ENCODE assay signal across 8 cellular contexts in genomic region chr1:17588048-17588781, GRCh38. TPM values are rescaled to one million over a fixed set of nuclear protein-coding genes. Genes with fewer than 3 reads are reported as not detected.
A peak's percentile ranks its signal among the peaks of the same experiment; 100 is the strongest.
DNase-seq lines count a peak whose midpoint lies in the region; ATAC-seq and TF ChIP-seq lines count a peak whose summit lies in the region.

No MANE protein-coding gene starts in this region.

- H3K27me3 ChIP-seq in endodermal cell (ENCODE audit: control insufficient read depth, insufficient read depth, low read length, poor library complexity, severe bottlenecking): no peaks in the 10 kb centered on the region

- no peaks in the 10 kb centered on the region for H3K27me3 Mint-ChIP-seq in endodermal cell (ENCODE audit: insufficient read depth)
- no peaks in the 10 kb centered on the region for H3K27me3 Mint-ChIP-seq in stimulated activated memory B cell treated with anti-CD40 and anti-IgM and Interleukin-4, amounts not matched to agents 10 μg/mL and 1 μg/mL and 100 μg/mL, for 72 hours

- H3K9ac ChIP-seq in endodermal cell (ENCODE audit: extremely low read depth, low read length, poor library complexity, severe bottlenecking): peak overlapping the region; percentile 33

- peaks cover 26% of the 10 kb centered on the region for H3K4me1 ChIP-seq in endodermal cell (ENCODE audit: control insufficient read depth, insufficient read depth, low read length)

- no peaks in the 10 kb centered on the region for H3K9me3 ChIP-seq in endodermal cell (ENCODE audit: control insufficient read depth, low read length)

- no peak for TF ChIP-seq POLR2A in NB4 (IDR thresholded peaks at IDR 0.05; ENCODE audit: extremely low read depth, insufficient read length)

- H3K27ac Mint-ChIP-seq in endodermal cell: peak overlapping the region; percentile 85
- no peak overlapping the region for H3K27ac Mint-ChIP-seq in stimulated activated memory B cell treated with anti-CD40 and anti-IgM and Interleukin-4, amounts not matched to agents 10 μg/mL and 1 μg/mL and 100 μg/mL, for 72 hours

- peaks cover 29% of the 10 kb centered on the region for H3K4me1 Mint-ChIP-seq in endodermal cell
- no peaks in the 10 kb centered on the region for H3K4me1 Mint-ChIP-seq in stimulated activated memory B cell treated with anti-CD40 and anti-IgM and Interleukin-4, amounts not matched to agents 10 μg/mL and 1 μg/mL and 100 μg/mL, for 72 hours

- ATAC-seq in HG03439 (IDR thresholded peaks at IDR 0.05; ENCODE audit: unreplicated experiment) (no peak), HG03039 (IDR thresholded peaks at IDR 0.05; ENCODE audit: unreplicated experiment) (no peak), HG02885 (IDR thresholded peaks at IDR 0.05; ENCODE audit: poor library complexity, unreplicated experiment) (no peak)
- ATAC-seq in stimulated activated memory B cell treated with anti-CD40 and anti-IgM and Interleukin-4, amounts not matched to agents 10 μg/mL and 1 μg/mL and 100 μg/mL, for 72 hours: no peak

- H3K4me3 ChIP-seq in NB4 (ENCODE audit: low read depth, low read length): no peak overlapping the region
- no peak overlapping the region for H3K4me3 ChIP-seq in endodermal cell (ENCODE audit: low read length)

- TF ChIP-seq CTCF in NB4 (IDR thresholded peaks at IDR 0.05; ENCODE audit: low read depth, low read length) (no peak), endodermal cell (conservative IDR thresholded peaks at IDR 0.05) (no peak)

- H3K4me3 Mint-ChIP-seq in endodermal cell: no peak overlapping the region
- no peak overlapping the region for H3K4me3 Mint-ChIP-seq in stimulated activated memory B cell treated with anti-CD40 and anti-IgM and Interleukin-4, amounts not matched to agents 10 μg/mL and 1 μg/mL and 100 μg/mL, for 72 hours

- DNase-seq in AG08396 (ENCODE audit: low spot score): peak; percentile 57
- DNase-seq in NB4 (ENCODE audit: low read depth): peak; percentile 52
- peak; percentile 88 for DNase-seq in endodermal cell
- peak; percentile 43 for DNase-seq in mucosa of gallbladder (ENCODE audit: low spot score)

- no peaks in the 10 kb centered on the region for H3K36me3 Mint-ChIP-seq in endodermal cell (ENCODE audit: low read depth)
- no peaks in the 10 kb centered on the region for H3K36me3 Mint-ChIP-seq in stimulated activated memory B cell treated with anti-CD40 and anti-IgM and Interleukin-4, amounts not matched to agents 10 μg/mL and 1 μg/mL and 100 μg/mL, for 72 hours

- no peaks in the 10 kb centered on the region for H3K36me3 ChIP-seq in endodermal cell (ENCODE audit: control insufficient read depth, insufficient read depth, low read length)

- peak overlapping the region; percentile 96 for H3K27ac ChIP-seq in endodermal cell (ENCODE audit: low read depth, low read length)

- WGBS in endodermal cell (ENCODE audit: insufficient coverage in 1 of 2, insufficient read length in 1 of 2), 2 experiments: 39 to 80% methylated on average over 1 to 13 of the region's 13 CpGs

- H3K9me3 Mint-ChIP-seq in endodermal cell: no peaks in the 10 kb centered on the region
- no peaks in the 10 kb centered on the region for H3K9me3 Mint-ChIP-seq in stimulated activated memory B cell treated with anti-CD40 and anti-IgM and Interleukin-4, amounts not matched to agents 10 μg/mL and 1 μg/mL and 100 μg/mL, for 72 hours

RNA-seq across cellular contexts. Expression of gene ARHGEF10L, which starts 48.7 kb away (rescaled TPM):
- total RNA-seq in endodermal cell: 10 to 100 TPM in 1 of 2 donors, 1 to 10 TPM in 1; 5.2 to 10.5 TPM
- polyA plus RNA-seq in endodermal cell (2013, experiment 1 of 2): 27.7 TPM
- 26.5 TPM for polyA plus RNA-seq in endodermal cell (2013, experiment 2 of 2)
- 53.0 TPM for total RNA-seq in mucosa of gallbladder
